Comparison of ENCODE assay signal across 26 cellular contexts in the genomic region with DNA sequence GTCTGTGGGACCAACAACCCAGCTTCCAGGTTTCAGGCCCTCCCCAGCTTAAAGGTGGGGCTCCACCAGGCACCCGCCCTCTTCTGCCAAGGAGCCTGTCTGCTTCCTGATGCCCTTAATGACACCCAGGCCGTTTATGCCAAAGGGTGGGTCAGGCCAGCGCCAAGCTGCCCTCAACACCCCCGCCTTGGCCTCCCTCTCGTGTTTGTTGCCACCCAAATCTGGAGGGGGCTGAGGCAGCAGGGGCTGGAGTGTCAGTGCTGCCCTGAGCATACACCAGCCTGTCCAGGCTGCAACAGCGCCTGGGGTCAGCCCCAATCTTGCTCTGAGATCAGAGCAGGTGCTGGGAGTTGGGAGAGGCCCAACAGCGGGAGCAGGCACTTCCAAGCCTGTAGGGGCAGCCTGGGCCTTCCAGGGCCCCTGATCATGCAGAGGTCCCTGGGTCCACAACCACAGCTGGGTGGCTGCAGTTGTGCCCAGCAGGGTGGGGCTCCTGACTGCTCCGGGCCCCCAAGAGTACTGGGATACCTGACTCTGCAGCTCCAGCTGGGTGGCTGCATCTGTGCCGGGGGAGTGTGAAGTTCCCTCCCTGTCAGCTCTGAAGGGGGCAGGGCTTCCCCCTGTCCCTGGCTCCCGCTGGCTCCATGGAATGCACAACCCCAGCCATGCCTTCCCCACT. TPM values are rescaled to one million over a fixed set of nuclear protein-coding genes. Genes with fewer than 3 reads are reported as not detected.
"Had no signal": no experiment of that assay in that cellular context is flagged by ENCODE, and none has a peak within 500 bp of the region (broad histone marks: within the 10 kb centered on the region; RNA-seq: fewer than 3 reads in every experiment).

No MANE protein-coding gene starts in this region.

- H3K27me3 ChIP-seq: colonic mucosa, gastrocnemius medialis, neural progenitor cell, right lobe of liver, thyroid gland had no signal

- H3K27ac ChIP-seq: colonic mucosa, gastrocnemius medialis, neural progenitor cell, right lobe of liver, skin epidermis, thyroid gland, WERI-Rb-1 had no signal

- H3K9me3 ChIP-seq: colonic mucosa, gastrocnemius medialis, right lobe of liver, thyroid gland had no signal

- H3K4me1 ChIP-seq: colonic mucosa, gastrocnemius medialis, neural progenitor cell, right lobe of liver, thyroid gland had no signal

- H3K4me2 ChIP-seq: neural progenitor cell had no signal

- H3K36me3 ChIP-seq: colonic mucosa, gastrocnemius medialis, neural progenitor cell, right lobe of liver, thyroid gland, WERI-Rb-1 had no signal

- H2AFZ ChIP-seq: neural progenitor cell had no signal

- H3K9ac ChIP-seq: neural progenitor cell had no signal

- H3K4me3 ChIP-seq: colonic mucosa, gastrocnemius medialis, neural progenitor cell, right lobe of liver, skin epidermis, thyroid gland had no signal

- ATAC-seq: activated CD4-positive, CD25-positive, alpha-beta regulatory T cell treated with anti-CD3 and anti-CD28 coated beads, Interleukin-2, amount 50 U/mL, for 24 hours; activated naive CD8-positive, alpha-beta T cell treated with anti-CD3 and anti-CD28 coated beads, Interleukin-2, amount 50 U/mL, for 24 hours; gastrocnemius medialis; left cardiac atrium; natural killer cell; stimulated activated effector memory CD8-positive, alpha-beta T cell treated with anti-CD3 and anti-CD28 coated beads, Interleukin-12 subunit alpha, Interleukin-12 subunit beta, amount 100 ng/mL, for 72 hours; stimulated activated naive CD8-positive, alpha-beta T cell treated with anti-CD3 and anti-CD28 coated beads, Interleukin-15, amount 100 ng/mL, for 72 hours had no signal

- DNase-seq: activated CD4-positive, alpha-beta T cell treated with anti-CD3 and anti-CD28 coated beads for 48 hours; activated CD4-positive, alpha-beta T cell treated with anti-CD3 and anti-CD28 coated beads, Interleukin-2, amount 50 U/mL, for 48 hours; activated CD8-positive, alpha-beta memory T cell treated with anti-CD3 and anti-CD28 coated beads for 24 hours; activated gamma-delta T cell; activated naive CD8-positive, alpha-beta T cell treated with anti-CD3 and anti-CD28 coated beads, Interleukin-2, amount 50 U/mL, for 24 hours; colonic mucosa; effector memory CD4-positive, alpha-beta T cell; gastrocnemius medialis; glutamatergic neuron; left cardiac atrium; mesenchymal stem cell; natural killer cell; stimulated activated CD4-positive, alpha-beta T cell treated with anti-CD3 and anti-CD28 coated beads, Interleukin-4, amount 100 ng/mL, for 24 hours; stimulated activated naive CD8-positive, alpha-beta T cell treated with anti-CD3 and anti-CD28 coated beads, Interleukin-15, amount 100 ng/mL, for 72 hours; substantia nigra; T-helper 9 cell; thyroid gland; WERI-Rb-1 had no signal

RNA-seq across cellular contexts. Expression of a gene that starts 34.5 kb away (rescaled TPM):
- total RNA-seq: bronchial epithelial cell, epithelial cell of proximal tubule, natural killer cell, right lobe of liver, ureter had no signal
